ENCODE assay signal across 8 cellular contexts in the genomic region with DNA sequence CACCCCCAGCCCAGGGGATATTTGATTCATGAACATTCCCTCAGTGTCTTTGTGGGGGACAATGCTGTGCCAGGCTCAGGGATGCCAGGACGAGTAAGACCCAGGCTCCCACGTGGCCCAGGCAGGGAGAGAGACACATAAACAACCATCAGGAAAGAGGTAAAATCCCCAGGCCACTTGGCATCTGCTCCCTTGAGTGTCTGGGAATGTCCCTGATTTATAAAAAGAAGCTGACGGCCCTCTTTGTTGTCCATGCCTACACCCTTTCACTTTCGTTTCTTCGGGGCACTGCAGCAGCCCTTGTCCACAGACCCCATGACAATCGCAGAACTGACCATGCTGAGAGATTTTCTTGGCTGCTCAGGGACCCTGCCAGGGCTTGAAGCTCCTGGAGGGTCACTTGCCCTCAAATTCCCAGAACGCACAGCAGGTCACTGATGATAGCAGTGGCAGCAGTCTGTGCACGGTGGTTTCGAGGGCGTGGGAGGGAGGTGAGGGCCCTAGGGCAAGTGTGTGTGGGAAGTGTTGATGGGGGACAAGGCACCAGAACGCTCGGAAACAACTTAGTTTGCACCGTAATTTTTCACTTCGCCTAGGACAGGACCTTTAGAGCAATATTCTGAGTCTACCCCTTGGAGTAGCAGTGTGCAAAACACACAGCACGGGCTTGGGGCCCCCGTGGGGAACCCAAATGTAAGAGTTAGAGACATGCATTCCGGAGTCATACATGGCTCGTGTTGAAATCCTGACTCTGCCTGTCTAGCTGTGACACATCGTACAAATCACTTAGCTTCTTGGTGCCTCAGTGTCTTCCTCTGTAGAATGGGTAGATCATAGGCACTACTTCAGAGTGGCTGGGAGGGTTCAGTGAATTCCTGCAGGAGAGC.
DNase-seq lines count a peak whose midpoint lies in the region; ATAC-seq and TF ChIP-seq lines count a peak whose summit lies in the region.

No MANE protein-coding gene starts in this region.

- ATAC-seq in HG03378 (IDR thresholded peaks at IDR 0.05; ENCODE audit: unreplicated experiment) = peak; percentile 46

- TF ChIP-seq POLR2A in GM19099 (IDR thresholded peaks at IDR 0.05; ENCODE audit: extremely low read depth, insufficient read length, low read depth) = peak; percentile 18

- H3K9me3 Mint-ChIP-seq in activated naive CD4-positive, alpha-beta T cell treated with anti-CD3 and anti-CD28 coated beads, Interleukin-2, amount 10 ng/mL, durations not matched to agents 7 days and 5 days = no peaks in the 10 kb centered on the region

- H3K4me1 Mint-ChIP-seq in activated naive CD4-positive, alpha-beta T cell treated with anti-CD3 and anti-CD28 coated beads, Interleukin-2, amount 10 ng/mL, durations not matched to agents 7 days and 5 days = peaks cover 56% of the 10 kb centered on the region

- peak overlapping the region; percentile 80 for H3K27ac Mint-ChIP-seq in activated naive CD4-positive, alpha-beta T cell treated with anti-CD3 and anti-CD28 coated beads, Interleukin-2, amount 10 ng/mL, durations not matched to agents 7 days and 5 days

- H3K27me3 Mint-ChIP-seq in activated naive CD4-positive, alpha-beta T cell treated with anti-CD3 and anti-CD28 coated beads, Interleukin-2, amount 10 ng/mL, durations not matched to agents 7 days and 5 days = peaks cover 12% of the 10 kb centered on the region

- peak; percentile 57 for DNase-seq in AG20443 (ENCODE audit: low spot score)
- peak; percentile 36 for DNase-seq in activated naive CD4-positive, alpha-beta T cell treated with anti-CD3 and anti-CD28 coated beads, Interleukin-2, amount 10 ng/mL, durations not matched to agents 7 days and 5 days
- DNase-seq in hepatic stellate cell (ENCODE audit: low spot score) = peak; percentile 69
- peak; percentile 52 to 55 for DNase-seq in stimulated activated CD4-positive, alpha-beta T cell treated with anti-CD3 and anti-CD28 coated beads, Interleukin-4, amount 100 ng/mL, for 4 hours
- no peak for DNase-seq in NCI-H1436 treated with DMSO at 0.1 percent for 48 hours (lab: John Stamatoyannopoulos, UW)
- no peak for DNase-seq in D341Med (ENCODE audit: low spot score)

- CTCF ChIA-PET in activated naive CD4-positive, alpha-beta T cell treated with anti-CD3 and anti-CD28 coated beads, Interleukin-2, amount 10 ng/mL, durations not matched to agents 7 days and 5 days (lab: Charles Lee) = interaction anchor here (1.3 to 3.4 kb wide), 3 partner anchors 30 to 47 kb away, joined by 3 to 7 read pairs (median 5); no protein-coding TSS in a partner anchor

- H3K4me3 Mint-ChIP-seq in activated naive CD4-positive, alpha-beta T cell treated with anti-CD3 and anti-CD28 coated beads, Interleukin-2, amount 10 ng/mL, durations not matched to agents 7 days and 5 days = peak overlapping the region; percentile 55

- H3K36me3 Mint-ChIP-seq in activated naive CD4-positive, alpha-beta T cell treated with anti-CD3 and anti-CD28 coated beads, Interleukin-2, amount 10 ng/mL, durations not matched to agents 7 days and 5 days = peaks cover 2% of the 10 kb centered on the region

Comparison
In these comparisons a context has a peak if more than half of its experiments do, and no peak if none do; other contexts are left out.
1. DNase-seq: peak in AG20443 (single experiment), activated naive CD4-positive, alpha-beta T cell treated with anti-CD3 and anti-CD28 coated beads, Interleukin-2, amount 10 ng/mL, durations not matched to agents 7 days and 5 days (single experiment), hepatic stellate cell (single experiment) and stimulated activated CD4-positive, alpha-beta T cell treated with anti-CD3 and anti-CD28 coated beads, Interleukin-4, amount 100 ng/mL, for 4 hours (2 of 2); none in NCI-H1436 treated with DMSO at 0.1 percent for 48 hours (single experiment) and D341Med (single experiment).